Comparison of ENCODE assay signal across 9 cellular contexts in the genomic region with DNA sequence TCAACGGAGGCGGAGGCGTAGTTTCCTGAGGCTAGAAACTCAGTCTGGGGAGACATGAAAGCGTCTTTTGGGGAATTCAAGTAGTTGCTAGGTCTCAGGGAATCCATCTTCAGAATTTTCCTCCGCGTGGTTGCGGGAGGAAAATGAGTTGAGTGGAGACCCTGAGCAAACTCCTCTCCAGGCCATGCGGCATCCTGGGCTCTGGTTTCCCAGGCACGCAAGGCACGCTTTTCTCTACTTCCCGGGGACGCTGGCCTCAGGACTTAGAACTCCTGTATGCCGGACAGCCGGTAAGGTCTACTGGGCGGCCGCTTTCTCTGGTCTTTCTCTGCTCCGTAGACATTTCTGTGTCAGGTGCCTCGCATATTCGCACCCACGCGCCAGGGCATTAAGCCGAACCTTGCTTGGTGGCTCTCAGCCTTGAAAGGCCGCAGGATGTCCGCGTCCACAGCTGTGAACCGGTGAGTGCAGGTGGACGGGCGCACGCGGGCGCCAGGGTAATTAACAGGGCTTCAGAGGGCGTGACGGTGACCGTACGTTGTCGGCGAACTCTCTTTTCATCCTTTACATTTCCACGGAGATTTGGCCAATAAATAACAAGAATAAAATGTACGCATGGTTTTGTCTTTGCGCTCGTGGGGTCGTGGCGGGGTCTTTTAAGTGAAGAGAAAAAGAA. TPM values are rescaled to one million over a fixed set of nuclear protein-coding genes. Genes with fewer than 3 reads are reported as not detected.
DNase-seq lines count a peak whose midpoint lies in the region; ATAC-seq and TF ChIP-seq lines count a peak whose summit lies in the region.
"Had no signal": no experiment of that assay in that cellular context is flagged by ENCODE, and none has a peak within 500 bp of the region (broad histone marks: within the 10 kb centered on the region; RNA-seq: fewer than 3 reads in every experiment).

No MANE protein-coding gene starts in this region.

- peaks cover 11% of the 10 kb centered on the region for H3K4me1 Mint-ChIP-seq in T-helper 1 cell treated with Interleukin-12 subunit alpha and Interleukin-12 subunit beta and Interleukin-4 antibody, amounts not matched to agents 30 μg/mL and 1 μg/mL, for 36 hours (ENCODE audit: low read depth)
- peaks cover 27% of the 10 kb centered on the region for H3K4me1 Mint-ChIP-seq in activated T-helper 1 cell treated with anti-CD3 and anti-CD28 coated beads, Interleukin-12 subunit alpha, Interleukin-12 subunit beta, Interleukin-2, Interleukin-4 antibody, amounts not matched to agents 30 ng/mL and 10 ng/mL and 1 ng/mL, durations not matched to agents 14 hours and 24 hours and 36 hours (ENCODE audit: low read depth)

- H3K9me3 ChIP-seq in iPS-18c (ENCODE audit: control insufficient read depth, insufficient read depth, low read length) (peaks cover 2% of the 10 kb centered on the region), stomach (no peaks in the 10 kb centered on the region)

- peaks cover 17 to 23% (median 21%) of the 10 kb centered on the region in 4 donors for H3K4me1 ChIP-seq in stomach

- H3K36me3 Mint-ChIP-seq in T-helper 1 cell treated with Interleukin-12 subunit alpha and Interleukin-12 subunit beta and Interleukin-4 antibody, amounts not matched to agents 30 μg/mL and 1 μg/mL, for 36 hours (ENCODE audit: low read depth): peaks cover 2% of the 10 kb centered on the region
- peaks cover 6% of the 10 kb centered on the region for H3K36me3 Mint-ChIP-seq in activated T-helper 1 cell treated with anti-CD3 and anti-CD28 coated beads, Interleukin-12 subunit alpha, Interleukin-12 subunit beta, Interleukin-2, Interleukin-4 antibody, amounts not matched to agents 30 ng/mL and 10 ng/mL and 1 ng/mL, durations not matched to agents 14 hours and 24 hours and 36 hours (ENCODE audit: low read depth)

- 8 to 18% (median 9%) methylated on average over 34 to 43 of the region's 43 CpGs for WGBS in stomach, 5 donors

- H3K4me3 Mint-ChIP-seq in T-helper 1 cell treated with Interleukin-12 subunit alpha and Interleukin-12 subunit beta and Interleukin-4 antibody, amounts not matched to agents 30 μg/mL and 1 μg/mL, for 36 hours: peak overlapping the region; percentile 81
- H3K4me3 Mint-ChIP-seq in activated T-helper 1 cell treated with anti-CD3 and anti-CD28 coated beads, Interleukin-12 subunit alpha, Interleukin-12 subunit beta, Interleukin-2, Interleukin-4 antibody, amounts not matched to agents 30 ng/mL and 10 ng/mL and 1 ng/mL, durations not matched to agents 14 hours and 24 hours and 36 hours: peak overlapping the region; percentile 85

- peaks cover 60% of the 10 kb centered on the region for H3K27me3 Mint-ChIP-seq in T-helper 1 cell treated with Interleukin-12 subunit alpha and Interleukin-12 subunit beta and Interleukin-4 antibody, amounts not matched to agents 30 μg/mL and 1 μg/mL, for 36 hours (ENCODE audit: low read depth)
- peaks cover 65% of the 10 kb centered on the region for H3K27me3 Mint-ChIP-seq in activated T-helper 1 cell treated with anti-CD3 and anti-CD28 coated beads, Interleukin-12 subunit alpha, Interleukin-12 subunit beta, Interleukin-2, Interleukin-4 antibody, amounts not matched to agents 30 ng/mL and 10 ng/mL and 1 ng/mL, durations not matched to agents 14 hours and 24 hours and 36 hours (ENCODE audit: insufficient read depth)

- TF ChIP-seq EP300 in stomach (IDR thresholded peaks at IDR 0.05): no peak

- no peak for TF ChIP-seq POLR2A in stomach (IDR thresholded peaks at IDR 0.05)

- peaks cover 6 to 84% (median 54%) of the 10 kb centered on the region in 3 donors for H3K27me3 ChIP-seq in stomach

- TF ChIP-seq CTCF in stomach (IDR thresholded peaks at IDR 0.05): no peak

- no peaks in the 10 kb centered on the region for H3K9me3 Mint-ChIP-seq in T-helper 1 cell treated with Interleukin-12 subunit alpha and Interleukin-12 subunit beta and Interleukin-4 antibody, amounts not matched to agents 30 μg/mL and 1 μg/mL, for 36 hours
- no peaks in the 10 kb centered on the region for H3K9me3 Mint-ChIP-seq in activated T-helper 1 cell treated with anti-CD3 and anti-CD28 coated beads, Interleukin-12 subunit alpha, Interleukin-12 subunit beta, Interleukin-2, Interleukin-4 antibody, amounts not matched to agents 30 ng/mL and 10 ng/mL and 1 ng/mL, durations not matched to agents 14 hours and 24 hours and 36 hours

- no peak for ATAC-seq in GM18867 (IDR thresholded peaks at IDR 0.05; ENCODE audit: unreplicated experiment)

- H3K27ac ChIP-seq in stomach: peak overlapping the region in 1 of 5 donors; percentile 83

- intact Hi-C loops in activated T-helper 1 cell treated with anti-CD3 and anti-CD28 coated beads, Interleukin-12 subunit alpha, Interleukin-12 subunit beta, Interleukin-2, Interleukin-4 antibody, amounts not matched to agents 30 ng/mL and 10 ng/mL and 1 ng/mL, durations not matched to agents 14 hours and 24 hours and 36 hours (cut with micrococcal nuclease): loop anchor here (1.0 to 2.0 kb wide), 3 partner anchors 29 to 434 kb away; partner anchors contain the start of gene ADRA2A
- intact Hi-C loops in stomach (cut with DNase I; ENCODE audit: low total_unique reads): no loop called here

- H3K36me3 ChIP-seq in stomach: no peaks in the 10 kb centered on the region

- no peak for DNase-seq in T-helper 1 cell
- no peak for DNase-seq in activated T-helper 1 cell treated with anti-CD3 and anti-CD28 coated beads, Interleukin-12 subunit alpha, Interleukin-12 subunit beta, Interleukin-2, Interleukin-4 antibody, amounts not matched to agents 30 ng/mL and 10 ng/mL and 1 ng/mL, durations not matched to agents 14 hours and 24 hours and 36 hours (ENCODE audit: low spot score)
- DNase-seq in stomach: no peak
- DNase-seq in OCI-M2 (lab: John Stamatoyannopoulos, UW; ENCODE audit: unreplicated experiment): no peak
- DNase-seq in 8988T: no peak

- H3K4me3 ChIP-seq in iPS-18c (ENCODE audit: insufficient read depth, low read depth, low read length) (peak overlapping the region; percentile 62), stomach (peak overlapping the region; percentile 48 to 72 (median 58))

- H3K27ac Mint-ChIP-seq in T-helper 1 cell treated with Interleukin-12 subunit alpha and Interleukin-12 subunit beta and Interleukin-4 antibody, amounts not matched to agents 30 μg/mL and 1 μg/mL, for 36 hours: no peak overlapping the region
- H3K27ac Mint-ChIP-seq in activated T-helper 1 cell treated with anti-CD3 and anti-CD28 coated beads, Interleukin-12 subunit alpha, Interleukin-12 subunit beta, Interleukin-2, Interleukin-4 antibody, amounts not matched to agents 30 ng/mL and 10 ng/mL and 1 ng/mL, durations not matched to agents 14 hours and 24 hours and 36 hours: peak overlapping the region; percentile 34

RNA-seq across cellular contexts. Expression of gene RBM20, which starts 1.0 kb away (rescaled TPM):
- not detected in 2 replicates for total RNA-seq in activated T-helper 1 cell treated with anti-CD3 and anti-CD28 coated beads, Interleukin-12 subunit alpha, Interleukin-12 subunit beta, Interleukin-2, Interleukin-4 antibody, amounts not matched to agents 30 ng/mL and 10 ng/mL and 1 ng/mL, durations not matched to agents 14 hours and 24 hours and 36 hours
- total RNA-seq in stomach: 1 to 10 TPM in 1 of 5 donors, under 1 TPM in 3, not detected in 1; under 0.01 to 6.2 (median 0.59) TPM
- polyA plus RNA-seq in stomach: 1 to 10 TPM in 1 of 3 donors, under 1 TPM in 1, not detected in 1; 0.25 to 2.3 TPM
- polyA plus RNA-seq: BJ had no signal
